Comparison of ENCODE assay signal across 15 cellular contexts in the genomic region with DNA sequence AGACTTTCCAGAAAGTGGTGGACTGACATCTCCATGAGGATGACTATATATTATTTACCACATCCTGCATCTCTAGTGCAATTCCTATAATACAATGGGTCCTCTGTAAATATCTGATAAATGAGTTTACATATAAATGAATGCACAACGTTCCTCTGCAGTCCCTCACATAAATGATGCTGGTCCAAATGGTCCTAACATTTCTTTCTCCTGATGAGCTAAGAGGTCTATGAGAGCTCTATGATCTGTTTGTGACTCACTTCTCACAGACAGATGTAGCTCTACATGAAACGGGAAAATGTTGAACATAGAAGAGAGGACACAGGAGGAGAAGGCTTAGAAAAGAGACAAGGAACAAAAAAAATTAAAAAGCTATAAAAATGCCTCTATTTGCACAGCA.
"Had no signal": no experiment of that assay in that cellular context is flagged by ENCODE, and none has a peak within 500 bp of the region (broad histone marks: within the 10 kb centered on the region; RNA-seq: fewer than 3 reads in every experiment).

No MANE protein-coding gene starts in this region.

- H3K27ac ChIP-seq: ascending aorta, cardiac muscle cell, heart left ventricle, psoas muscle, right lobe of liver had no signal

- DNase-seq: activated CD4-positive, alpha-beta T cell treated with anti-CD3 and anti-CD28 coated beads for 1 hour; activated CD4-positive, alpha-beta T cell treated with anti-CD3 and anti-CD28 coated beads, Interleukin-2, amount 50 U/mL, for 48 hours; activated CD8-positive, alpha-beta memory T cell treated with anti-CD3 and anti-CD28 coated beads, Interleukin-2, amount 10 ng/mL, durations not matched to agents 7 days and 5 days; activated naive CD4-positive, alpha-beta T cell treated with anti-CD3 and anti-CD28 coated beads for 36 hours; activated naive CD8-positive, alpha-beta T cell treated with anti-CD3 and anti-CD28 coated beads, Interleukin-2, amount 50 U/mL, for 24 hours; activated T-cell treated with anti-CD3 and anti-CD28 coated beads, Interleukin-2, amount 50 U/mL, for 1 hour; endodermal cell; erythroblast; heart left ventricle; immature natural killer cell; psoas muscle; right lobe of liver; T-helper 9 cell had no signal

- H3K9me3 ChIP-seq: ascending aorta, heart left ventricle, psoas muscle, right lobe of liver had no signal

- H3K27me3 ChIP-seq: ascending aorta, cardiac muscle cell, heart left ventricle, right lobe of liver had no signal

- H3K4me3 ChIP-seq: ascending aorta, cardiac muscle cell, heart left ventricle, psoas muscle, right lobe of liver had no signal

- H3K36me3 ChIP-seq: ascending aorta, cardiac muscle cell, heart left ventricle, right lobe of liver had no signal

- H3K4me1 ChIP-seq: ascending aorta, heart left ventricle, psoas muscle, right lobe of liver had no signal

- ATAC-seq: activated CD8-positive, alpha-beta memory T cell treated with anti-CD3 and anti-CD28 coated beads, Interleukin-2, amount 10 ng/mL, durations not matched to agents 7 days and 5 days; activated naive CD8-positive, alpha-beta T cell treated with anti-CD3 and anti-CD28 coated beads, Interleukin-2, amount 50 U/mL, for 24 hours; heart left ventricle; psoas muscle; right lobe of liver had no signal
